In genomic region chr15:44718927-44719292, GRCh38 we compare ENCODE assay signal across 11 cellular contexts. TPM values are rescaled to one million over a fixed set of nuclear protein-coding genes. Genes with fewer than 3 reads are reported as not detected.
DNase-seq lines count a peak whose midpoint lies in the region; ATAC-seq, FAIRE-seq and TF ChIP-seq lines count a peak whose summit lies in the region.
"Had no signal": no experiment of that assay in that cellular context is flagged by ENCODE, and none has a peak within 500 bp of the region (broad histone marks: within the 10 kb centered on the region; RNA-seq: fewer than 3 reads in every experiment).

No MANE protein-coding gene starts in this region.

- no peaks in the 10 kb centered on the region for H3K9me3 Mint-ChIP-seq in CD4-positive, CD25-positive, alpha-beta regulatory T cell
- H3K9me3 Mint-ChIP-seq in IgD-negative memory B cell: no peaks in the 10 kb centered on the region

- no TSS peak for BruUV-seq in K562 (replicated peaks; lab: Mats Ljungman, UMichigan)

- peaks cover 3% of the 10 kb centered on the region for H3K9me1 ChIP-seq in K562 (ENCODE audit: control insufficient read depth, insufficient read depth, low read length)

- no peaks in the 10 kb centered on the region for H3K27me3 ChIP-seq in CD4-positive, CD25-positive, alpha-beta regulatory T cell (ENCODE audit: control insufficient read depth, insufficient read depth, low read length)
- H3K27me3 ChIP-seq in K562 (ENCODE audit: control insufficient read depth in 2 of 2, insufficient read depth in 2 of 2, low read length in 2 of 2): no peaks in the 10 kb centered on the region
- H3K27me3 ChIP-seq: left lung, Peyer's patch had no signal

- H3K36me3 Mint-ChIP-seq in CD4-positive, CD25-positive, alpha-beta regulatory T cell: peaks cover 51% of the 10 kb centered on the region
- H3K36me3 Mint-ChIP-seq in IgD-negative memory B cell: peaks cover 7% of the 10 kb centered on the region

- FAIRE-seq in K562 (lab: Jason Lieb, UNC): no peak

- H3K4me2 ChIP-seq in K562 (ENCODE audit: insufficient read depth, low read length): no peak overlapping the region

- H3K27me3 Mint-ChIP-seq in CD4-positive, CD25-positive, alpha-beta regulatory T cell: no peaks in the 10 kb centered on the region
- H3K27me3 Mint-ChIP-seq in IgD-negative memory B cell: no peaks in the 10 kb centered on the region

- peaks cover 100% of the 10 kb centered on the region for H3K4me1 ChIP-seq in CD4-positive, CD25-positive, alpha-beta regulatory T cell (ENCODE audit: control insufficient read depth, insufficient read depth, low read length, poor library complexity, severe bottlenecking)
- H3K4me1 ChIP-seq in K562 (replicated peaks in 1 of 2; ENCODE audit: control insufficient read depth in 2 of 2, insufficient read depth in 2 of 2, low read length in 2 of 2): peaks cover 0 to 3% of the 10 kb centered on the region in 2 experiments; a peak in 3 of 5 replicates

- POLR2A ChIA-PET in K562 (lab: Yijun Ruan, JAX): interaction anchor here (0.7 to 4.0 kb wide), 3 partner anchors 8 to 1245 kb away, joined by 3 to 22 read pairs (median 4); no protein-coding TSS in a partner anchor

- 89% methylated on average over 8 of the region's 8 CpGs for WGBS in K562 (ENCODE audit: insufficient coverage, low coverage, missing lambda C conversion rate)

- no peak for ATAC-seq in CD4-positive, CD25-positive, alpha-beta regulatory T cell (ENCODE audit: low read depth in 2 of 2)
- peak; percentile 19 for ATAC-seq in K562

- in situ Hi-C loops in K562 (cut with MboI): no loop called here

- H3K9ac ChIP-seq in K562 (ENCODE audit: insufficient read depth in 1 of 2, low read depth in 2 of 2, low read length in 2 of 2): no peak overlapping the region

- no peaks in the 10 kb centered on the region for H3K9me3 ChIP-seq in CD4-positive, CD25-positive, alpha-beta regulatory T cell (ENCODE audit: control insufficient read depth in 2 of 2, low read length in 2 of 2)
- H3K9me3 ChIP-seq in K562 (replicated peaks; ENCODE audit: control insufficient read depth, insufficient read depth, low read depth, low read length): no peaks in the 10 kb centered on the region
- H3K9me3 ChIP-seq: left lung, Peyer's patch had no signal

- H3K4me1 Mint-ChIP-seq in CD4-positive, CD25-positive, alpha-beta regulatory T cell: peaks cover 49 to 86% (median 69%) of the 10 kb centered on the region in 4 donors
- H3K4me1 Mint-ChIP-seq in IgD-negative memory B cell: peaks cover 56 to 73% (median 71%) of the 10 kb centered on the region in 3 donors

- peaks cover 15% of the 10 kb centered on the region for H3K79me2 ChIP-seq in K562 (ENCODE audit: control insufficient read depth, insufficient read depth, low read length)

- H3K4me3 ChIP-seq in CD4-positive, CD25-positive, alpha-beta regulatory T cell (ENCODE audit: low read depth, low read length): peak overlapping the region; percentile 100
- no peak overlapping the region for H3K4me3 ChIP-seq in K562
- H3K4me3 ChIP-seq: left lung, Peyer's patch had no signal

- no peak for TF ChIP-seq RAD21 in K562 (CRISPR knock-in tag; conservative IDR thresholded peaks at IDR 0.05 in 1 of 2, IDR thresholded peaks at IDR 0.05 in 1 of 2)

- H3K36me3 ChIP-seq in CD4-positive, CD25-positive, alpha-beta regulatory T cell (ENCODE audit: control insufficient read depth, insufficient read depth, low read length): peaks cover 53% of the 10 kb centered on the region
- peaks cover 49% of the 10 kb centered on the region for H3K36me3 ChIP-seq in K562 (ENCODE audit: control insufficient read depth, insufficient read depth, low read length)

- H3K4me3 Mint-ChIP-seq in CD4-positive, CD25-positive, alpha-beta regulatory T cell: peak overlapping the region; percentile 85 to 100 (median 98)
- H3K4me3 Mint-ChIP-seq in IgD-negative memory B cell: peak overlapping the region in 3 of 4 donors; percentile 28 to 99 (median 75)

- no peak for TF ChIP-seq EP300 in K562 (IDR thresholded peaks at IDR 0.05; ENCODE audit: low read length)

- TF ChIP-seq CTCF in K562 (IDR thresholded peaks at IDR 0.05 in 2 of 3, conservative IDR thresholded peaks at IDR 0.05 in 1 of 3; ENCODE audit: insufficient read depth in 2 of 3, low read depth in 1 of 3, low read length in 3 of 3): no peak

- intact Hi-C loops in K562 (cut with micrococcal nuclease): loop anchor here (10.0 kb wide), 2 partner anchors 126 to 206 kb away; no protein-coding TSS in a partner anchor

- CTCF ChIA-PET in K562 (lab: Yijun Ruan, JAX; ENCODE audit: low intra/inter-chr PET ratio): no interaction called here

- H3K27ac ChIP-seq in CD4-positive, CD25-positive, alpha-beta regulatory T cell (ENCODE audit: insufficient read depth, low read length, poor library complexity, severe bottlenecking): peak overlapping the region; percentile 100
- peak overlapping the region; percentile 39; the same call in 1 of the 3 replicates for H3K27ac ChIP-seq in K562 (ENCODE audit: extremely low read depth, low read depth, low read length)
- H3K27ac ChIP-seq: VCaP had no signal

- no peak for DNase-seq in CD4-positive, CD25-positive, alpha-beta regulatory T cell
- DNase-seq in K562 (ENCODE audit: extremely low read depth in 1 of 4, low spot score in 3 of 4): no peak
- no peak for DNase-seq in glomerular visceral epithelial cell (ENCODE audit: extremely low spot score)
- DNase-seq in NCI-H345 treated with DMSO at 0.1 percent for 48 hours (lab: John Stamatoyannopoulos, UW; ENCODE audit: unreplicated experiment): no peak
- DNase-seq in NCI-H82 (lab: John Stamatoyannopoulos, UW): no peak
- DNase-seq: KG1, left lung had no signal

- H2AFZ ChIP-seq in K562 (ENCODE audit: low read depth, low read length): no peak overlapping the region

- H3K27ac Mint-ChIP-seq in CD4-positive, CD25-positive, alpha-beta regulatory T cell: peak overlapping the region; percentile 91 to 99 (median 95)
- H3K27ac Mint-ChIP-seq in IgD-negative memory B cell: peak overlapping the region; percentile 72 to 96 (median 94)

- TF ChIP-seq POLR2A in K562 (conservative IDR thresholded peaks at IDR 0.05): peak; percentile 41; the same call in 1 of the 2 replicates

- H4K20me1 ChIP-seq in K562 (replicated peaks; ENCODE audit: control insufficient read depth, insufficient read depth, low read length): 0 out of 2 replicates have a peak, but pooled peaks cover 4% of the 10 kb centered on the region

RNA-seq across cellular contexts. Expression of gene B2M, which starts 7.6 kb away (rescaled TPM):
- total RNA-seq in CD4-positive, CD25-positive, alpha-beta regulatory T cell: 7,793 TPM
- over 10,000 TPM; 37,989 to 53,417 (median 43,977) TPM for polyA plus RNA-seq in CD4-positive, CD25-positive, alpha-beta regulatory T cell
- polyA plus RNA-seq in IgD-negative memory B cell (23,226 TPM), K562 (2011; rRNA removed) (1,201 and 1,654 TPM in 2 replicates), K562 (2014; fragmentation: Illumina TruSeq; extraction: Trizol) (1,667 and 1,763 TPM in 2 replicates), K562 (2014; fragmentation: Nextera tagmentation; extraction: Ambion mirVana) (1,000 to 10,000 TPM; 2,823 to 3,138 TPM), K562 (2014; rRNA removed) (981 and 1,032 TPM in 2 replicates)
- 410 and 624 TPM in 2 replicates for total RNA-seq in K562 (2011; cell fraction: chromatin; rRNA removed; ENCODE audit: low replicate concordance)
- 454 and 493 TPM in 2 replicates for total RNA-seq in K562 (2011; cell fraction: nucleolus; rRNA removed)
- total RNA-seq in K562 (2011; cell fraction: nucleoplasm; rRNA removed): 734 and 781 TPM in 2 replicates
- total RNA-seq in K562 (2014; rRNA removed) (508 and 518 TPM in 2 replicates), K562 (2014; rRNA removed; fragmentation: Illumina TruSeq; extraction: Trizol) (872 and 963 TPM in 2 replicates), K562 (2015; rRNA removed; fragmentation: Illumina TruSeq; extraction: Trizol) (938 and 983 TPM in 2 replicates), K562 (2021) (460 and 518 TPM in 2 replicates)
- 1,148 and 3,009 TPM in 2 replicates for polyA plus RNA-seq in K562 (2011; cell fraction: cytosol; rRNA removed)
- polyA plus RNA-seq in K562 (2011; cell fraction: nucleus; rRNA removed): 172 and 337 TPM in 2 replicates
- polyA plus RNA-seq in K562 (2012): 946 and 1,158 TPM in 2 replicates
- polyA minus RNA-seq in K562 (2011; rRNA and poly(A)+ RNA removed): 659 and 661 TPM in 2 replicates
- polyA minus RNA-seq in K562 (2011; cell fraction: cytosol; rRNA and poly(A)+ RNA removed): 257 and 286 TPM in 2 replicates
- 69.7 and 112 TPM in 2 replicates for polyA minus RNA-seq in K562 (2011; cell fraction: nucleus; rRNA and poly(A)+ RNA removed)

RNA-seq across cellular contexts. Expression of gene PATL2, which starts 7.8 kb away (rescaled TPM):
- 44.1 TPM for total RNA-seq in CD4-positive, CD25-positive, alpha-beta regulatory T cell
- polyA plus RNA-seq in CD4-positive, CD25-positive, alpha-beta regulatory T cell: 10 to 100 TPM in 2 of 4 donors, 1 to 10 TPM in 2; 7.8 to 20.6 (median 12.8) TPM
- 17.7 TPM for polyA plus RNA-seq in IgD-negative memory B cell
- total RNA-seq in K562 (2011; cell fraction: chromatin; rRNA removed; ENCODE audit: low replicate concordance): 4.1 and 4.5 TPM in 2 replicates
- total RNA-seq in K562 (2011; cell fraction: nucleolus; rRNA removed): 2.2 and 2.5 TPM in 2 replicates
- total RNA-seq in K562 (2011; cell fraction: nucleoplasm; rRNA removed): 2.1 and 3.6 TPM in 2 replicates
- total RNA-seq in K562 (2014; rRNA removed): 0.20 and 1.1 TPM in 2 replicates
- 0.41 and 0.69 TPM in 2 replicates for total RNA-seq in K562 (2014; rRNA removed; fragmentation: Illumina TruSeq; extraction: Trizol)
- total RNA-seq in K562 (2015; rRNA removed; fragmentation: Illumina TruSeq; extraction: Trizol): 0.98 and 1.2 TPM in 2 replicates
- 0.60 and 0.86 TPM in 2 replicates for total RNA-seq in K562 (2021)
- 0.68 and 1.7 TPM in 2 replicates for polyA plus RNA-seq in K562 (2011; rRNA removed)
- 0.30 and 1.1 TPM in 2 replicates for polyA plus RNA-seq in K562 (2011; cell fraction: cytosol; rRNA removed)
- polyA plus RNA-seq in K562 (2011; cell fraction: nucleus; rRNA removed): 7.3 and 7.5 TPM in 2 replicates
- 0.92 and 3.6 TPM in 2 replicates for polyA plus RNA-seq in K562 (2012)
- 0.91 and 1.2 TPM in 2 replicates for polyA plus RNA-seq in K562 (2014; fragmentation: Illumina TruSeq; extraction: Trizol)
- polyA plus RNA-seq in K562 (2014; fragmentation: Nextera tagmentation; extraction: Ambion mirVana): under 1 TPM; 0.77 to 0.89 TPM
- polyA plus RNA-seq in K562 (2014; rRNA removed): 0.42 and 0.55 TPM in 2 replicates
- 0.14 and 1.5 TPM in 2 replicates for polyA minus RNA-seq in K562 (2011; rRNA and poly(A)+ RNA removed)
- polyA minus RNA-seq in K562 (2011; cell fraction: cytosol; rRNA and poly(A)+ RNA removed): not detected in 2 replicates
- 1.1 and 2.1 TPM in 2 replicates for polyA minus RNA-seq in K562 (2011; cell fraction: nucleus; rRNA and poly(A)+ RNA removed)
- total RNA-seq: temporal lobe had no signal

RNA-seq across cellular contexts. Expression of gene TRIM69, which starts 17.4 kb away (rescaled TPM):
- 50.5 TPM for total RNA-seq in CD4-positive, CD25-positive, alpha-beta regulatory T cell
- 10 to 100 TPM; 38.1 to 61.5 (median 55.7) TPM for polyA plus RNA-seq in CD4-positive, CD25-positive, alpha-beta regulatory T cell
- polyA plus RNA-seq in IgD-negative memory B cell (30.7 TPM), K562 (2011; rRNA removed) (3.3 and 4.1 TPM in 2 replicates), K562 (2014; fragmentation: Illumina TruSeq; extraction: Trizol) (2.6 and 3.8 TPM in 2 replicates), K562 (2014; fragmentation: Nextera tagmentation; extraction: Ambion mirVana) (1 to 10 TPM; 1.0 to 1.6 TPM), K562 (2014; rRNA removed) (2.0 and 2.3 TPM in 2 replicates)
- total RNA-seq in K562 (2011; cell fraction: chromatin; rRNA removed; ENCODE audit: low replicate concordance): 0.93 and 2.2 TPM in 2 replicates
- total RNA-seq in K562 (2011; cell fraction: nucleolus; rRNA removed): 1.0 and 1.1 TPM in 2 replicates
- total RNA-seq in K562 (2011; cell fraction: nucleoplasm; rRNA removed): 1.0 and 1.8 TPM in 2 replicates
- total RNA-seq in K562 (2014; rRNA removed) (1.5 and 1.8 TPM in 2 replicates), K562 (2014; rRNA removed; fragmentation: Illumina TruSeq; extraction: Trizol) (2.2 and 2.6 TPM in 2 replicates), K562 (2015; rRNA removed; fragmentation: Illumina TruSeq; extraction: Trizol) (4.0 and 4.3 TPM in 2 replicates), K562 (2021) (3.2 and 4.1 TPM in 2 replicates)
- polyA plus RNA-seq in K562 (2011; cell fraction: cytosol; rRNA removed): 1.2 and 2.3 TPM in 2 replicates
- 1.7 and 2.2 TPM in 2 replicates for polyA plus RNA-seq in K562 (2011; cell fraction: nucleus; rRNA removed)
- polyA plus RNA-seq in K562 (2012): 4.2 and 5.9 TPM in 2 replicates
- polyA minus RNA-seq in K562 (2011; rRNA and poly(A)+ RNA removed): 3.5 and 4.3 TPM in 2 replicates
- polyA minus RNA-seq in K562 (2011; cell fraction: cytosol; rRNA and poly(A)+ RNA removed): 0.95 and 1.7 TPM in 2 replicates
- polyA minus RNA-seq in K562 (2011; cell fraction: nucleus; rRNA and poly(A)+ RNA removed): 0.67 and 1.9 TPM in 2 replicates

RNA-seq across cellular contexts. Expression of gene SPG11, which starts 55.4 kb away (rescaled TPM):
- 71.5 TPM for total RNA-seq in CD4-positive, CD25-positive, alpha-beta regulatory T cell
- polyA plus RNA-seq in CD4-positive, CD25-positive, alpha-beta regulatory T cell: 10 to 100 TPM; 21.6 to 27.7 (median 24.6) TPM
- polyA plus RNA-seq in IgD-negative memory B cell (41.7 TPM), K562 (2011; rRNA removed) (71.2 and 96.5 TPM in 2 replicates), K562 (2014; fragmentation: Illumina TruSeq; extraction: Trizol) (45.6 and 48.0 TPM in 2 replicates), K562 (2014; fragmentation: Nextera tagmentation; extraction: Ambion mirVana) (10 to 100 TPM; 23.3 to 24.0 TPM), K562 (2014; rRNA removed) (33.9 and 34.1 TPM in 2 replicates)
- 195 and 371 TPM in 2 replicates for total RNA-seq in K562 (2011; cell fraction: chromatin; rRNA removed; ENCODE audit: low replicate concordance)
- 116 and 148 TPM in 2 replicates for total RNA-seq in K562 (2011; cell fraction: nucleolus; rRNA removed)
- 167 and 188 TPM in 2 replicates for total RNA-seq in K562 (2011; cell fraction: nucleoplasm; rRNA removed)
- total RNA-seq in K562 (2014; rRNA removed) (31.3 and 47.4 TPM in 2 replicates), K562 (2014; rRNA removed; fragmentation: Illumina TruSeq; extraction: Trizol) (57.9 and 64.1 TPM in 2 replicates), K562 (2015; rRNA removed; fragmentation: Illumina TruSeq; extraction: Trizol) (49.6 and 55.1 TPM in 2 replicates), K562 (2021) (50.9 and 51.2 TPM in 2 replicates)
- 66.0 and 70.7 TPM in 2 replicates for polyA plus RNA-seq in K562 (2011; cell fraction: cytosol; rRNA removed)
- 99.2 and 111 TPM in 2 replicates for polyA plus RNA-seq in K562 (2011; cell fraction: nucleus; rRNA removed)
- 35.2 and 70.1 TPM in 2 replicates for polyA plus RNA-seq in K562 (2012)
- polyA minus RNA-seq in K562 (2011; rRNA and poly(A)+ RNA removed): 136 and 168 TPM in 2 replicates
- polyA minus RNA-seq in K562 (2011; cell fraction: cytosol; rRNA and poly(A)+ RNA removed): 48.1 and 89.9 TPM in 2 replicates
- polyA minus RNA-seq in K562 (2011; cell fraction: nucleus; rRNA and poly(A)+ RNA removed): 77.0 and 125 TPM in 2 replicates
